2 cellular contexts compared by ENCODE assay signal in genomic region chr10:67788028-67788886, GRCh38.
TF ChIP-seq lines count a peak whose summit lies in the region.

No MANE protein-coding gene starts in this region.

TF ChIP-seq in HCT116, 20 proteins besides CTCF, POLR2A, EP300 and RAD21:
- TF ChIP-seq YY1 (IDR thresholded peaks at IDR 0.05; ENCODE audit: extremely low read depth, insufficient replicate concordance, low read depth, low read length) = peak; percentile 11
- TF ChIP-seq EZH2phosphoT487 (IDR thresholded peaks at IDR 0.05; ENCODE audit: borderline replicate concordance) = no peak

TF ChIP-seq in H1, 55 proteins besides CTCF, POLR2A, EP300 and RAD21:
- TF ChIP-seq ASH2L (IDR thresholded peaks at IDR 0.05; ENCODE audit: low read length) (peak; percentile 56), CTBP2 (IDR thresholded peaks at IDR 0.05; ENCODE audit: borderline replicate concordance, insufficient read depth, insufficient read length, low read length) (no peak), ATF2 (IDR thresholded peaks at IDR 0.05; ENCODE audit: low read length) (0 out of 2 replicates have a peak, but pooled peaks have one; percentile 74), TCF12 (IDR thresholded peaks at IDR 0.05; ENCODE audit: low read depth, low read length) (0 out of 2 replicates have a peak, but pooled peaks have one; percentile 37), TBP (IDR thresholded peaks at IDR 0.05; ENCODE audit: low read depth, low read length) (peak; percentile 22; the same call in 1 of the 2 replicates), YY1 (IDR thresholded peaks at IDR 0.05; ENCODE audit: low read depth, low read length) (peak; percentile 56; the same call in 1 of the 2 replicates), SP4 (IDR thresholded peaks at IDR 0.05; ENCODE audit: low read length) (0 out of 2 replicates have a peak, but pooled peaks have one; percentile 51)
- TF ChIP-seq, protein P1, sequence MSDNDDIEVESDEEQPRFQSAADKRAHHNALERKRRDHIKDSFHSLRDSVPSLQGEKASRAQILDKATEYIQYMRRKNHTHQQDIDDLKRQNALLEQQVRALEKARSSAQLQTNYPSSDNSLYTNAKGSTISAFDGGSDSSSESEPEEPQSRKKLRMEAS (IDR thresholded peaks at IDR 0.05) = no peak
